Comparison of ENCODE assay signal across 8 cellular contexts in the genomic region with DNA sequence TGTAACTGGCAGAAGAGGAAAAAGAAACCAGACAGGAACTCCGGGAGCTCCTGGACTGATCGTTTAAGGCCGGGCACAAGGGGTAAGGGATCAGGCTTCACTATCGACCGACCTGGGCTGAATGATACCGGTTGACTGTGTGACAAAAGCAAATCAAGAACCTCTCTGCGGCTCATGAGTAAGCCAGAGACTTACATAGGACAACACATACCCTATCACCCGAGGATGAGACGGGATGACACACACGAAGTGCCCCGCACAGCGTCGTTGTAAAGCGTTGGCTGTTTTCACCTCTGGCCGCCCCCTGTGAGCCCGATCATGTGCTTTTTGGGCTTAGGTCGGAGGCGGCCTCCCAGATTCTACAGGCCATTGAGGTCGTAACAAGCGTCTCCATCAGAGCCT. TPM values are rescaled to one million over a fixed set of nuclear protein-coding genes. Genes with fewer than 3 reads are reported as not detected.
DNase-seq lines count a peak whose midpoint lies in the region; ATAC-seq and TF ChIP-seq lines count a peak whose summit lies in the region.

No MANE protein-coding gene starts in this region.

- CTCF ChIA-PET in activated CD8-positive, alpha-beta T cell treated with anti-CD3 and anti-CD28 coated beads for 36 hours (lab: Charles Lee) = interaction anchor here (0.8 to 1.7 kb wide), 3 partner anchors 15 to 618 kb away, joined by 3 read pairs; a partner anchor contains a TSS

- peaks cover 20% of the 10 kb centered on the region for H3K36me3 Mint-ChIP-seq in activated CD8-positive, alpha-beta T cell treated with anti-CD3 and anti-CD28 coated beads for 36 hours (ENCODE audit: low read depth)
- no peaks in the 10 kb centered on the region for H3K36me3 Mint-ChIP-seq in endodermal cell (ENCODE audit: low read depth)
- peaks cover 5% of the 10 kb centered on the region for H3K36me3 Mint-ChIP-seq in nephron (ENCODE audit: low read depth)

- intact Hi-C loops in activated CD8-positive, alpha-beta T cell treated with anti-CD3 and anti-CD28 coated beads for 36 hours (cut with micrococcal nuclease) = loop anchor here (5.0 kb wide), 1 partner anchor 35 kb away; a partner anchor contains a TSS

- H3K27me3 ChIP-seq in HUES64 (ENCODE audit: insufficient read depth, low read length) (no peaks in the 10 kb centered on the region), endodermal cell (ENCODE audit: control insufficient read depth, insufficient read depth, low read length, poor library complexity, severe bottlenecking) (no peaks in the 10 kb centered on the region), suprapubic skin (no peaks in the 10 kb centered on the region)

- POLR2A ChIA-PET in activated CD8-positive, alpha-beta T cell treated with anti-CD3 and anti-CD28 coated beads for 36 hours (lab: Charles Lee) = interaction anchor here (0.6 to 13.8 kb wide), 9 partner anchors 10 to 606 kb away, joined by 3 to 214 read pairs (median 6); a partner anchor contains a TSS

- H3K9me3 Mint-ChIP-seq in activated CD8-positive, alpha-beta T cell treated with anti-CD3 and anti-CD28 coated beads for 36 hours = no peaks in the 10 kb centered on the region
- H3K9me3 Mint-ChIP-seq in endodermal cell (no peaks in the 10 kb centered on the region), nephron (no peaks in the 10 kb centered on the region)

- H3K9ac ChIP-seq in HUES64 (ENCODE audit: low read depth, low read length) = peak overlapping the region; percentile 80
- peak overlapping the region; percentile 67 for H3K9ac ChIP-seq in endodermal cell (ENCODE audit: extremely low read depth, low read length, poor library complexity, severe bottlenecking)

- no peak for TF ChIP-seq POLR2A in suprapubic skin (IDR thresholded peaks at IDR 0.05)

- DNase-seq in activated CD8-positive, alpha-beta T cell treated with anti-CD3 and anti-CD28 coated beads for 36 hours = peak; percentile 89
- DNase-seq in endodermal cell = no peak
- DNase-seq in suprapubic skin (ENCODE audit: low spot score in 2 of 2) = no peak
- DNase-seq in globus pallidus (ENCODE audit: low spot score) = no peak
- no peak for DNase-seq in SIG-M5 (lab: John Stamatoyannopoulos, UW)

- H3K27ac ChIP-seq in HUES64 (ENCODE audit: low read depth, low read length) (peak overlapping the region; percentile 94), endodermal cell (ENCODE audit: low read depth, low read length) (peak overlapping the region; percentile 34), suprapubic skin (peak overlapping the region; percentile 89)

- H3K9me3 ChIP-seq in HUES64 (ENCODE audit: insufficient read depth, low read depth, low read length) (no peaks in the 10 kb centered on the region), endodermal cell (ENCODE audit: control insufficient read depth, low read length) (no peaks in the 10 kb centered on the region), suprapubic skin (no peaks in the 10 kb centered on the region)

- peaks cover 30% of the 10 kb centered on the region for H3K4me1 Mint-ChIP-seq in activated CD8-positive, alpha-beta T cell treated with anti-CD3 and anti-CD28 coated beads for 36 hours (ENCODE audit: low read depth)
- H3K4me1 Mint-ChIP-seq in endodermal cell (peaks cover 34% of the 10 kb centered on the region), nephron (peaks cover 44% of the 10 kb centered on the region)

- H3K36me3 ChIP-seq in HUES64 (ENCODE audit: insufficient read depth, low read length) = peaks cover 4% of the 10 kb centered on the region; the same call in 1 of the 2 replicates
- peaks cover under 1% of the 10 kb centered on the region for H3K36me3 ChIP-seq in endodermal cell (ENCODE audit: control insufficient read depth, insufficient read depth, low read length)
- H3K36me3 ChIP-seq in suprapubic skin = no peaks in the 10 kb centered on the region

- no peak for TF ChIP-seq CTCF in activated CD8-positive, alpha-beta T cell treated with anti-CD3 and anti-CD28 coated beads for 36 hours (IDR thresholded peaks at IDR 0.05)
- TF ChIP-seq CTCF in endodermal cell (conservative IDR thresholded peaks at IDR 0.05) = no peak
- TF ChIP-seq CTCF in nephron (IDR thresholded peaks at IDR 0.05; ENCODE audit: unreplicated experiment in 3 of 3) = no peak
- no peak for TF ChIP-seq CTCF in suprapubic skin (IDR thresholded peaks at IDR 0.05)

- no peaks in the 10 kb centered on the region for H3K27me3 Mint-ChIP-seq in activated CD8-positive, alpha-beta T cell treated with anti-CD3 and anti-CD28 coated beads for 36 hours
- H3K27me3 Mint-ChIP-seq in endodermal cell (ENCODE audit: insufficient read depth) = no peaks in the 10 kb centered on the region
- H3K27me3 Mint-ChIP-seq in nephron (ENCODE audit: low read depth) = no peaks in the 10 kb centered on the region

- WGBS in HUES64 = 6% methylated on average over 20 of the region's 20 CpGs
- WGBS in endodermal cell (ENCODE audit: insufficient coverage in 1 of 2, insufficient read length in 1 of 2), 2 experiments = 8 to 10% methylated on average over 18 to 20 of the region's 20 CpGs
- WGBS in suprapubic skin = 17% methylated on average over 8 of the region's 20 CpGs

- H3K4me3 Mint-ChIP-seq in activated CD8-positive, alpha-beta T cell treated with anti-CD3 and anti-CD28 coated beads for 36 hours = peak overlapping the region; percentile 91
- peak overlapping the region; percentile 82 for H3K4me3 Mint-ChIP-seq in endodermal cell
- H3K4me3 Mint-ChIP-seq in nephron = peak overlapping the region; percentile 79 to 92 (median 82)

- H3K4me1 ChIP-seq in HUES64 (ENCODE audit: insufficient read depth, low read length) (peaks cover 36% of the 10 kb centered on the region), endodermal cell (ENCODE audit: control insufficient read depth, insufficient read depth, low read length) (peaks cover 8% of the 10 kb centered on the region), suprapubic skin (peaks cover 36% of the 10 kb centered on the region)

- H3K27ac Mint-ChIP-seq in activated CD8-positive, alpha-beta T cell treated with anti-CD3 and anti-CD28 coated beads for 36 hours = peak overlapping the region; percentile 96
- H3K27ac Mint-ChIP-seq in endodermal cell (peak overlapping the region; percentile 97), nephron (peak overlapping the region; percentile 97)

- H3K4me3 ChIP-seq in HUES64 (ENCODE audit: low read length) = peak overlapping the region; percentile 54
- H3K4me3 ChIP-seq in endodermal cell (ENCODE audit: low read length) = peak overlapping the region; percentile 78
- H3K4me3 ChIP-seq in suprapubic skin = peak overlapping the region; percentile 85

- no peak for TF ChIP-seq EP300 in suprapubic skin (IDR thresholded peaks at IDR 0.05)

- peak; percentile 10 for ATAC-seq in GM19324 (IDR thresholded peaks at IDR 0.05; ENCODE audit: low FRiP score, unreplicated experiment)
- peak; percentile 77 for ATAC-seq in activated CD8-positive, alpha-beta T cell treated with anti-CD3 and anti-CD28 coated beads for 36 hours

RNA-seq across cellular contexts. Expression of a gene that starts 0.7 kb away (rescaled TPM):
- polyA plus RNA-seq in HUES64 (2013, experiment 1 of 2) = 31.5 TPM
- polyA plus RNA-seq in HUES64 (2013, experiment 2 of 2) = 35.5 TPM
- total RNA-seq in activated CD8-positive, alpha-beta T cell treated with anti-CD3 and anti-CD28 coated beads for 36 hours = 10 to 100 TPM; 55.3 to 56.8 TPM
- 10 to 100 TPM; 33.4 to 39.0 TPM for total RNA-seq in endodermal cell
- polyA plus RNA-seq in endodermal cell (2013, experiment 1 of 2) = 35.6 TPM
- polyA plus RNA-seq in endodermal cell (2013, experiment 2 of 2) = 33.7 TPM
- total RNA-seq in suprapubic skin = 10 to 100 TPM in 1 of 4 donors, 1 to 10 TPM in 3; 8.1 to 11.3 (median 9.1) TPM

RNA-seq across cellular contexts. Expression of a gene that starts 31.4 kb away (rescaled TPM):
- polyA plus RNA-seq in HUES64 (2013, experiment 1 of 2) = 127 TPM
- polyA plus RNA-seq in HUES64 (2013, experiment 2 of 2) = 134 TPM
- total RNA-seq in activated CD8-positive, alpha-beta T cell treated with anti-CD3 and anti-CD28 coated beads for 36 hours = not detected
- total RNA-seq in endodermal cell (100 to 1,000 TPM; 264 to 284 TPM), suprapubic skin (10 to 100 TPM; 29.4 to 34.0 (median 30.7) TPM)
- polyA plus RNA-seq in endodermal cell (2013, experiment 1 of 2) = 186 TPM
- 220 TPM for polyA plus RNA-seq in endodermal cell (2013, experiment 2 of 2)

RNA-seq across cellular contexts. Expression of a gene that starts 32.9 kb away (rescaled TPM):
- polyA plus RNA-seq in HUES64 (2013, experiment 1 of 2) = 101 TPM
- polyA plus RNA-seq in HUES64 (2013, experiment 2 of 2) = 93.9 TPM
- 10 to 100 TPM; 74.5 to 77.1 TPM for total RNA-seq in activated CD8-positive, alpha-beta T cell treated with anti-CD3 and anti-CD28 coated beads for 36 hours
- total RNA-seq in endodermal cell (10 to 100 TPM; 98.9 to 99.9 TPM), suprapubic skin (100 to 1,000 TPM in 2 of 4 donors, 10 to 100 TPM in 2; 42.2 to 127 (median 89.4) TPM)
- polyA plus RNA-seq in endodermal cell (2013, experiment 1 of 2) = 94.9 TPM
- 93.6 TPM for polyA plus RNA-seq in endodermal cell (2013, experiment 2 of 2)

Comparison
In these comparisons a context has a peak if more than half of its experiments do, and no peak if none do; other contexts are left out.
1. H3K27ac ChIP-seq: peak in every context shown above with its lines; median percentile 94 in HUES64; 89 in suprapubic skin; 34 in endodermal cell.
2. RNA of a gene that starts 31.4 kb away (total RNA-seq): 264 to 284 TPM in endodermal cell and 29.4 to 34.0 TPM in suprapubic skin; not detected in activated CD8-positive, alpha-beta T cell treated with anti-CD3 and anti-CD28 coated beads for 36 hours; every median in the first group is over 10 times any median in the second.
3. Peak in every context shown above with its lines, with median percentiles within 50 percentile points of each other: H3K4me3 ChIP-seq, H3K27ac Mint-ChIP-seq and H3K4me3 Mint-ChIP-seq.